In the genomic region with DNA sequence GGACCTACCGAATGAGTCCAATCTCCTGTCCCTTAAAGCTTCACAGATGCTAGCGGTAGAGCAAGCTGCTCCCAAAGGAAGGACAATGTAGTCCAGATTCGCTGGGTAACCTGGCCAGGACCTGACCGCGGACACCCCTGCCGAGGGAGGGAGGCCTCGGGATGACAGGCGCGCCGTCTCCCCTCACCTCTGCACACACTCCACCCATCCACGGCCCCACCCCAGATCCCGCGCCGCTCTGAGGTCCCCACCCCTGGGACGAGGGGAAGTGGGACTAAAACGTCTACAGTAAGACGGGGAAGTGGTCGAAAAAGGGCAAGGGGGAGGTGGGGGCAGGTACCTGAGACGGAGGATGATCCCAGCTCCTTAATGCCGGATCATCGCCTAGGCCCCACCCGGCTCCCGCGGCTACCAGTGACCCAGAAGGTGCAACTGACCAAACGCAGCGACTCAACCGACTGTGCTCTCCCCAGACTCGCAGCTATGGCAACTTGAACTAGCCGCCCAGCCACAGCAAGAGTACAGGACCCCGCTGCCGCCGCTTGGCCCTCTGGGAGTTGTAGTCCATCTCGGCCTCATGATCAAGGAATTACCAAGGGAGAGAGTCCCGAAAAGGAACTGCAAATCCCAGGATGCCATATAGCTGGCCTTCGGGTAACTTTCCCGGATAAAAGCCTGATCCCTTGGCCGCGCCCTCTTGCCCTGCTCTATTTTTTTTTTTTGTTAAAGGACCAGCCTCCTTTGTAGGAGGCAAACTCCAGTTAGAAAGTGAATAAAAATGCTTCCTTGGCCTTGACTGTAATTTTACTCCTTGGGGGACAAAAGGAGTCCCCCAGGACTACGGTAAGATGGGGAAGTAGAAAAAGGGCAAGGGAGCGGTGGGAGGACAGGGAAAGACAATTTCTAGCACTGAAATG, we compare ENCODE assay signal across 8 cellular contexts. TPM values are rescaled to one million over a fixed set of nuclear protein-coding genes. Genes with fewer than 3 reads are reported as not detected.
DNase-seq lines count a peak whose midpoint lies in the region; ATAC-seq and TF ChIP-seq lines count a peak whose summit lies in the region.

A gene (minus strand): TSS at position 498 of the 917 bp plus-strand sequence.

- peaks cover 3% of the 10 kb centered on the region for H3K9me3 Mint-ChIP-seq in activated T-cell treated with anti-CD3 and anti-CD28 coated beads, Interleukin-2, amount 50 U/mL, for 4 hours

- ATAC-seq in GM21723 (IDR thresholded peaks at IDR 0.05; ENCODE audit: unreplicated experiment) = peak; percentile 98
- ATAC-seq in activated T-cell treated with anti-CD3 and anti-CD28 coated beads, Interleukin-2, amount 50 U/mL, for 4 hours = peak; percentile 86 to 92
- ATAC-seq in esophagus mucosa = peak; percentile 98

- no peaks in the 10 kb centered on the region for H3K27me3 ChIP-seq in Peyer's patch
- H3K27me3 ChIP-seq in muscle layer of colon (ENCODE audit: control insufficient read depth in 1 of 2, insufficient read depth in 2 of 2, low read length in 2 of 2) = no peaks in the 10 kb centered on the region

- no peak for TF ChIP-seq POLR2A in Peyer's patch (IDR thresholded peaks at IDR 0.05)

- H3K4me3 ChIP-seq in Peyer's patch = peak within 1 kb of the TSS; percentile 57 to 82 (median 74)
- peak within 1 kb of the TSS; percentile 80 to 88 for H3K4me3 ChIP-seq in muscle layer of colon (ENCODE audit: low read depth in 1 of 2, low read length in 2 of 2)

- no peaks in the 10 kb centered on the region for H3K36me3 ChIP-seq in Peyer's patch
- H3K36me3 ChIP-seq in muscle layer of colon (ENCODE audit: insufficient read depth, low read length) = no peaks in the 10 kb centered on the region

- H3K4me3 Mint-ChIP-seq in activated T-cell treated with anti-CD3 and anti-CD28 coated beads, Interleukin-2, amount 50 U/mL, for 4 hours = peak within 1 kb of the TSS; percentile 89

- DNase-seq in DMS79 (lab: John Stamatoyannopoulos, UW) (peak; percentile 100), KBM-7 (peak; percentile 97), Peyer's patch (peak; percentile 90 to 97 (median 93))
- DNase-seq in activated T-cell treated with anti-CD3 and anti-CD28 coated beads, Interleukin-2, amount 50 U/mL, for 4 hours = peak; percentile 78
- DNase-seq in stimulated activated CD8-positive, alpha-beta memory T cell treated with anti-CD3 and anti-CD28 coated beads, Interleukin-7, amount 100 ng/mL, for 1 hour (ENCODE audit: low read depth in 2 of 2) = peak; percentile 59 to 66

- peaks cover 0 to 7% (median 2%) of the 10 kb centered on the region in 4 donors for H3K4me1 ChIP-seq in Peyer's patch
- H3K4me1 ChIP-seq in muscle layer of colon (ENCODE audit: insufficient read depth, low read length) = peaks cover 13% of the 10 kb centered on the region

- peaks cover 33% of the 10 kb centered on the region for H3K4me1 Mint-ChIP-seq in activated T-cell treated with anti-CD3 and anti-CD28 coated beads, Interleukin-2, amount 50 U/mL, for 4 hours (ENCODE audit: low read depth)

- TF ChIP-seq CTCF in Peyer's patch (IDR thresholded peaks at IDR 0.05) = no peak

- H3K27me3 Mint-ChIP-seq in activated T-cell treated with anti-CD3 and anti-CD28 coated beads, Interleukin-2, amount 50 U/mL, for 4 hours (ENCODE audit: low read depth) = no peaks in the 10 kb centered on the region

- H3K27ac ChIP-seq in Peyer's patch (peak within 1 kb of the TSS; percentile 27 to 65 (median 46)), muscle layer of colon (ENCODE audit: low read depth, low read length) (peak within 1 kb of the TSS; percentile 48)

- peak within 1 kb of the TSS; percentile 59 for H3K9ac ChIP-seq in muscle layer of colon (ENCODE audit: low read length)

- no peaks in the 10 kb centered on the region for H3K36me3 Mint-ChIP-seq in activated T-cell treated with anti-CD3 and anti-CD28 coated beads, Interleukin-2, amount 50 U/mL, for 4 hours (ENCODE audit: insufficient read depth)

- in situ Hi-C loops in KBM-7 (cut with MboI; ENCODE audit: low pct_unique_long_range_greater_than_20kb, low sequenced_read_pairs) = no loop called here

- H3K9me3 ChIP-seq in Peyer's patch = no peaks in the 10 kb centered on the region
- H3K9me3 ChIP-seq in muscle layer of colon (ENCODE audit: low read length) = no peaks in the 10 kb centered on the region

RNA-seq across cellular contexts. Expression of the gene that starts here (rescaled TPM):
- total RNA-seq in Peyer's patch (10 to 100 TPM in 1 of 4 donors, 1 to 10 TPM in 3; 5.9 to 51.2 (median 6.7) TPM), esophagus mucosa (4.2 TPM)
- total RNA-seq in activated T-cell treated with anti-CD3 and anti-CD28 coated beads, Interleukin-2, amount 50 U/mL, for 4 hours = 10 to 100 TPM; 17.1 to 22.7 (median 21.2) TPM

Comparison
In these comparisons a context has a peak if more than half of its experiments do, and no peak if none do; other contexts are left out.
1. Peak in every context shown above with its lines: DNase-seq, ATAC-seq, H3K4me3 ChIP-seq and H3K27ac ChIP-seq.